17 cellular contexts compared by ENCODE assay signal in genomic region chr1:226725870-226726212, GRCh38. TPM values are rescaled to one million over a fixed set of nuclear protein-coding genes. Genes with fewer than 3 reads are reported as not detected.
DNase-seq lines count a peak whose midpoint lies in the region; ATAC-seq, FAIRE-seq and TF ChIP-seq lines count a peak whose summit lies in the region.
"Had no signal": no experiment of that assay in that cellular context is flagged by ENCODE, and none has a peak within 500 bp of the region (broad histone marks: within the 10 kb centered on the region; RNA-seq: fewer than 3 reads in every experiment).

No MANE protein-coding gene starts in this region.

- no peaks in the 10 kb centered on the region for H4K20me1 ChIP-seq in K562 (replicated peaks; ENCODE audit: control insufficient read depth, insufficient read depth, low read length)

- H3K27ac ChIP-seq in CD8-positive, alpha-beta T cell (ENCODE audit: low read depth, low read length) = peak overlapping the region; percentile 40
- no peak overlapping the region for H3K27ac ChIP-seq in K562 (ENCODE audit: extremely low read depth, low read depth, low read length)
- no peak overlapping the region for H3K27ac ChIP-seq in SJCRH30
- H3K27ac ChIP-seq: epithelial cell of prostate had no signal

- BruUV-seq in K562 (replicated peaks; lab: Mats Ljungman, UMichigan) = no TSS peak

- POLR2A ChIA-PET in CD8-positive, alpha-beta T cell (lab: Charles Lee) = interaction anchor here (0.7 to 1.1 kb wide), 2 partner anchors 23 to 53 kb away, joined by 4 read pairs; no protein-coding TSS in a partner anchor
- POLR2A ChIA-PET in K562 (lab: Yijun Ruan, JAX) = no interaction called here

- DNase-seq in CD8-positive, alpha-beta T cell = no peak
- DNase-seq in NCI-H69 (lab: John Stamatoyannopoulos, UW) = peak; percentile 22
- DNase-seq in K562 (ENCODE audit: extremely low read depth in 1 of 4, low spot score in 3 of 4) = no peak
- no peak for DNase-seq in natural killer cell treated with Interleukin-12 subunit alpha and Interleukin-12 subunit beta and Interleukin-15 and Interleukin-18, amount 100 ng/mL, for 72 hours (ENCODE audit: low spot score)
- DNase-seq in DMS 273 (lab: John Stamatoyannopoulos, UW; ENCODE audit: unreplicated experiment) = no peak
- no peak for DNase-seq in SJCRH30
- no peak for DNase-seq in globus pallidus (ENCODE audit: low spot score)
- DNase-seq: central memory CD4-positive, alpha-beta T cell; GDM1; NCI-H2029; NCI-H526 treated with DMSO at 0.1 percent for 48 hours; stimulated activated CD4-positive, alpha-beta T cell treated with anti-CD3 and anti-CD28 coated beads, Interleukin-15, amount 100 ng/mL, for 24 hours had no signal

- H3K4me2 ChIP-seq in K562 (ENCODE audit: insufficient read depth, low read length) = no peak overlapping the region

- H2AFZ ChIP-seq in K562 (ENCODE audit: low read depth, low read length) = no peak overlapping the region

- intact Hi-C loops in CD8-positive, alpha-beta T cell (cut with DNase I, micrococcal nuclease) = no loop called here
- intact Hi-C loops in K562 (cut with micrococcal nuclease) = no loop called here

- TF ChIP-seq EP300 in K562 (IDR thresholded peaks at IDR 0.05; ENCODE audit: low read length) = no peak

- CTCF ChIA-PET in CD8-positive, alpha-beta T cell (lab: Charles Lee) = no interaction called here
- CTCF ChIA-PET in K562 (lab: Yijun Ruan, JAX; ENCODE audit: low intra/inter-chr PET ratio) = no interaction called here

- no peak overlapping the region for H3K9ac ChIP-seq in K562 (ENCODE audit: insufficient read depth in 1 of 2, low read depth in 2 of 2, low read length in 2 of 2)

- no peak for TF ChIP-seq RAD21 in K562 (CRISPR knock-in tag; conservative IDR thresholded peaks at IDR 0.05 in 1 of 2, IDR thresholded peaks at IDR 0.05 in 1 of 2)

- no peaks in the 10 kb centered on the region for H3K9me3 ChIP-seq in CD8-positive, alpha-beta T cell (ENCODE audit: low read length)
- H3K9me3 ChIP-seq in K562 (replicated peaks; ENCODE audit: control insufficient read depth, insufficient read depth, low read depth, low read length) (no peaks in the 10 kb centered on the region), SJCRH30 (replicated peaks) (no peaks in the 10 kb centered on the region)
- H3K9me3 ChIP-seq: tibial nerve had no signal

- no peak for TF ChIP-seq POLR2A in K562 (conservative IDR thresholded peaks at IDR 0.05)

- H3K4me1 ChIP-seq in CD8-positive, alpha-beta T cell (ENCODE audit: insufficient read depth, low read length) = peaks cover 95% of the 10 kb centered on the region
- H3K4me1 ChIP-seq in K562 (replicated peaks in 1 of 2; ENCODE audit: control insufficient read depth in 2 of 2, insufficient read depth in 2 of 2, low read length in 2 of 2) (peaks cover 0 to 14% of the 10 kb centered on the region in 2 experiments; a peak in 3 of 5 replicates), SJCRH30 (peaks cover 35% of the 10 kb centered on the region)

- H3K79me2 ChIP-seq in K562 (ENCODE audit: control insufficient read depth, insufficient read depth, low read length) = no peaks in the 10 kb centered on the region

- H3K9me3 Mint-ChIP-seq in CD8-positive, alpha-beta T cell = no peaks in the 10 kb centered on the region
- no peaks in the 10 kb centered on the region for H3K9me3 Mint-ChIP-seq in natural killer cell treated with Interleukin-12 subunit alpha and Interleukin-12 subunit beta and Interleukin-15 and Interleukin-18, amount 100 ng/mL, for 72 hours
- H3K9me3 Mint-ChIP-seq: mesothelial cell of epicardium had no signal

- peak; percentile 19 for FAIRE-seq in K562 (lab: Jason Lieb, UNC)
- FAIRE-seq: GM18507 had no signal

- H3K4me1 Mint-ChIP-seq in CD8-positive, alpha-beta T cell (ENCODE audit: low read depth) = peaks cover 91% of the 10 kb centered on the region
- H3K4me1 Mint-ChIP-seq in natural killer cell treated with Interleukin-12 subunit alpha and Interleukin-12 subunit beta and Interleukin-15 and Interleukin-18, amount 100 ng/mL, for 72 hours (ENCODE audit: low read depth in 2 of 2) = peaks cover 72 to 78% of the 10 kb centered on the region in 2 donors

- no peaks in the 10 kb centered on the region for H3K9me1 ChIP-seq in K562 (ENCODE audit: control insufficient read depth, insufficient read depth, low read length)

- H3K27me3 ChIP-seq in CD8-positive, alpha-beta T cell (ENCODE audit: insufficient read depth, low read length) = no peaks in the 10 kb centered on the region
- H3K27me3 ChIP-seq in K562 (ENCODE audit: control insufficient read depth in 2 of 2, insufficient read depth in 2 of 2, low read length in 2 of 2) (peaks cover 38 to 67% of the 10 kb centered on the region in 2 experiments), SJCRH30 (no peaks in the 10 kb centered on the region)
- H3K27me3 ChIP-seq: tibial nerve had no signal

- peak overlapping the region; percentile 94 for H3K27ac Mint-ChIP-seq in CD8-positive, alpha-beta T cell
- H3K27ac Mint-ChIP-seq in natural killer cell treated with Interleukin-12 subunit alpha and Interleukin-12 subunit beta and Interleukin-15 and Interleukin-18, amount 100 ng/mL, for 72 hours = peak overlapping the region; percentile 83 to 92
- H3K27ac Mint-ChIP-seq: mesothelial cell of epicardium had no signal

- TF ChIP-seq CTCF in CD8-positive, alpha-beta T cell (IDR thresholded peaks at IDR 0.05) = no peak
- no peak for TF ChIP-seq CTCF in K562 (IDR thresholded peaks at IDR 0.05 in 2 of 3, conservative IDR thresholded peaks at IDR 0.05 in 1 of 3; ENCODE audit: insufficient read depth in 2 of 3, low read depth in 1 of 3, low read length in 3 of 3)

- H3K4me3 ChIP-seq in CD8-positive, alpha-beta T cell (ENCODE audit: low read depth, low read length) = peak overlapping the region; percentile 1
- H3K4me3 ChIP-seq in K562 (no peak overlapping the region), SJCRH30 (no peak overlapping the region)
- H3K4me3 ChIP-seq: tibial nerve had no signal

- H3K36me3 ChIP-seq in CD8-positive, alpha-beta T cell (ENCODE audit: insufficient read depth, low read length) = peaks cover 14% of the 10 kb centered on the region
- H3K36me3 ChIP-seq in K562 (ENCODE audit: control insufficient read depth, insufficient read depth, low read length) (no peaks in the 10 kb centered on the region), SJCRH30 (peaks cover 27% of the 10 kb centered on the region)

- no peak for ATAC-seq in CD8-positive, alpha-beta T cell
- no peak for ATAC-seq in K562
- ATAC-seq in natural killer cell treated with Interleukin-12 subunit alpha and Interleukin-12 subunit beta and Interleukin-15 and Interleukin-18, amount 100 ng/mL, for 72 hours = peak in 1 of 2 donors; percentile 12
- ATAC-seq: Panc1 had no signal

- in situ Hi-C loops in K562 (cut with MboI) = no loop called here

- H3K36me3 Mint-ChIP-seq in CD8-positive, alpha-beta T cell = peaks cover 86% of the 10 kb centered on the region
- H3K36me3 Mint-ChIP-seq in natural killer cell treated with Interleukin-12 subunit alpha and Interleukin-12 subunit beta and Interleukin-15 and Interleukin-18, amount 100 ng/mL, for 72 hours = peaks cover 11% of the 10 kb centered on the region

- no peaks in the 10 kb centered on the region for H3K27me3 Mint-ChIP-seq in CD8-positive, alpha-beta T cell (ENCODE audit: low read depth)
- H3K27me3 Mint-ChIP-seq in natural killer cell treated with Interleukin-12 subunit alpha and Interleukin-12 subunit beta and Interleukin-15 and Interleukin-18, amount 100 ng/mL, for 72 hours = no peaks in the 10 kb centered on the region

- peak overlapping the region; percentile 80 for H3K4me3 Mint-ChIP-seq in CD8-positive, alpha-beta T cell
- H3K4me3 Mint-ChIP-seq in natural killer cell treated with Interleukin-12 subunit alpha and Interleukin-12 subunit beta and Interleukin-15 and Interleukin-18, amount 100 ng/mL, for 72 hours = peak overlapping the region; percentile 71
- H3K4me3 Mint-ChIP-seq: mesothelial cell of epicardium had no signal

- 5% methylated on average over 4 of the region's 4 CpGs for WGBS in K562 (ENCODE audit: insufficient coverage, low coverage, missing lambda C conversion rate)

TF ChIP-seq in K562, 482 proteins besides CTCF, POLR2A, EP300 and RAD21 (continues in another document):
- TF ChIP-seq NFE2 (IDR thresholded peaks at IDR 0.05; ENCODE audit: low read depth) (peak; percentile 58; the same call in 1 of the 2 replicates), ZNF561 (CRISPR knock-in tag; conservative IDR thresholded peaks at IDR 0.05) (no peak), MAFG (tag; conservative IDR thresholded peaks at IDR 0.05) (peak; percentile 72), ZEB2 (IDR thresholded peaks at IDR 0.05) (no peak), ZNF316 (IDR thresholded peaks at IDR 0.05) (peak; percentile 50), MAZ (CRISPR knock-in tag; conservative IDR thresholded peaks at IDR 0.05 in 1 of 2, IDR thresholded peaks at IDR 0.05 in 1 of 2) (no peak), POLR2G (IDR thresholded peaks at IDR 0.05; ENCODE audit: low read depth, low read length) (no peak)

RNA-seq across cellular contexts. Expression of gene ITPKB, which starts 13.2 kb away (rescaled TPM):
- 100 to 1,000 TPM; 504 to 516 TPM for total RNA-seq in CD8-positive, alpha-beta T cell
- total RNA-seq in K562 (2011; cell fraction: chromatin; rRNA removed; ENCODE audit: low replicate concordance) = 0.09 TPM in 1 of 2 replicates, not detected in the other
- total RNA-seq in K562 (2011; cell fraction: nucleolus; rRNA removed) = 0.13 TPM in 1 of 2 replicates, not detected in the other
- 0.07 and 0.08 TPM in 2 replicates for total RNA-seq in K562 (2011; cell fraction: nucleoplasm; rRNA removed)
- not detected in 2 replicates for total RNA-seq in K562 (2014; rRNA removed)
- total RNA-seq in K562 (2014; rRNA removed; fragmentation: Illumina TruSeq; extraction: Trizol) = not detected in 2 replicates
- total RNA-seq in K562 (2015; rRNA removed; fragmentation: Illumina TruSeq; extraction: Trizol) = not detected in 2 replicates
- 0.22 and 0.27 TPM in 2 replicates for total RNA-seq in K562 (2021)
- polyA plus RNA-seq in K562 (2011; rRNA removed) = 0.01 TPM in 2 replicates
- polyA plus RNA-seq in K562 (2011; cell fraction: cytosol; rRNA removed) = 0.01 TPM in 1 of 2 replicates, not detected in the other
- 0.03 TPM in 1 of 2 replicates, not detected in the other for polyA plus RNA-seq in K562 (2011; cell fraction: nucleus; rRNA removed)
- 0.01 TPM in 1 of 2 replicates, not detected in the other for polyA plus RNA-seq in K562 (2012)
- not detected in 2 replicates for polyA plus RNA-seq in K562 (2014; fragmentation: Illumina TruSeq; extraction: Trizol)
- not detected for polyA plus RNA-seq in K562 (2014; fragmentation: Nextera tagmentation; extraction: Ambion mirVana)
- not detected in 2 replicates for polyA plus RNA-seq in K562 (2014; rRNA removed)
- not detected in 2 replicates for polyA minus RNA-seq in K562 (2011; rRNA and poly(A)+ RNA removed)
- polyA minus RNA-seq in K562 (2011; cell fraction: cytosol; rRNA and poly(A)+ RNA removed) = not detected in 2 replicates
- polyA minus RNA-seq in K562 (2011; cell fraction: nucleus; rRNA and poly(A)+ RNA removed) = not detected in 2 replicates
- total RNA-seq in natural killer cell treated with Interleukin-12 subunit alpha and Interleukin-12 subunit beta and Interleukin-15 and Interleukin-18, amount 100 ng/mL, for 72 hours = 10 to 100 TPM; 27.2 to 35.2 TPM
- 22.5 and 23.2 TPM in 2 replicates for total RNA-seq in SJCRH30 (2014; rRNA removed; shearing (Covaris generic))

Comparison
In these comparisons a context has a peak if more than half of its experiments do, and no peak if none do; other contexts are left out.
1. RNA of gene ITPKB, which starts 13.2 kb away (total RNA-seq): 504 to 516 TPM in CD8-positive, alpha-beta T cell, 27.2 to 35.2 TPM in natural killer cell treated with Interleukin-12 subunit alpha and Interleukin-12 subunit beta and Interleukin-15 and Interleukin-18, amount 100 ng/mL, for 72 hours and 22.5 to 23.2 TPM in SJCRH30; 0.07 to 0.27 TPM in K562; every median in the first group is over 10 times any median in the second.